ENCODE assay signal across 23 cellular contexts in genomic region chr17:2916362-2916928, GRCh38.
"Had no signal": no experiment of that assay in that cellular context is flagged by ENCODE, and none has a peak within 500 bp of the region (broad histone marks: within the 10 kb centered on the region; RNA-seq: fewer than 3 reads in every experiment).

No MANE protein-coding gene starts in this region.

- H3K4me3 ChIP-seq: dorsolateral prefrontal cortex, heart left ventricle, left lung, lung, pancreas, thoracic aorta, transverse colon had no signal

- FAIRE-seq: endometrium, frontal cortex, pancreas had no signal

- H3K27ac ChIP-seq: dorsolateral prefrontal cortex, heart left ventricle, left lung, pancreas, thoracic aorta, transverse colon had no signal

- H3K36me3 Mint-ChIP-seq: stimulated activated naive B cell treated with anti-CD40 and anti-IgM and Interleukin-4, amounts not matched to agents 10 μg/mL and 1 μg/mL and 100 μg/mL, for 72 hours had no signal

- H3K27me3 Mint-ChIP-seq: central memory CD8-positive, alpha-beta T cell; naive B cell; progenitor cell of endocrine pancreas; stimulated activated naive B cell treated with anti-CD40 and anti-IgM and Interleukin-4, amounts not matched to agents 10 μg/mL and 1 μg/mL and 100 μg/mL, for 72 hours; stimulated activated naive CD8-positive, alpha-beta T cell treated with anti-CD3 and anti-CD28 coated beads, Interleukin-15, amount 100 ng/mL, for 72 hours had no signal

- H3K36me3 ChIP-seq: heart left ventricle, left lung, pancreas, thoracic aorta, transverse colon had no signal

- H3K4me1 ChIP-seq: left lung, pancreas, transverse colon had no signal

- H3K4me3 Mint-ChIP-seq: central memory CD8-positive, alpha-beta T cell; neural crest cell; stimulated activated naive B cell treated with anti-CD40 and anti-IgM and Interleukin-4, amounts not matched to agents 10 μg/mL and 1 μg/mL and 100 μg/mL, for 72 hours; stimulated activated naive CD8-positive, alpha-beta T cell treated with anti-CD3 and anti-CD28 coated beads, Interleukin-15, amount 100 ng/mL, for 72 hours had no signal

- H3K4me1 Mint-ChIP-seq: neural crest cell; stimulated activated naive CD8-positive, alpha-beta T cell treated with anti-CD3 and anti-CD28 coated beads, Interleukin-15, amount 100 ng/mL, for 72 hours had no signal

- DNase-seq: cortex of kidney; dorsolateral prefrontal cortex; effector memory CD4-positive, alpha-beta T cell; heart left ventricle; islet precursor cell; left lung; mesendoderm; naive B cell; pancreas; stimulated activated CD4-positive, alpha-beta T cell treated with anti-CD3 and anti-CD28 coated beads, Interleukin-2, amount 100 ng/mL, for 24 hours; stimulated activated CD4-positive, alpha-beta T cell treated with anti-CD3 and anti-CD28 coated beads, Interleukin-4, amount 100 ng/mL, for 4 hours; stimulated activated naive B cell treated with anti-CD40 and anti-IgM and Interleukin-4, amounts not matched to agents 10 μg/mL and 1 μg/mL and 100 μg/mL, for 72 hours; stimulated activated naive CD8-positive, alpha-beta T cell treated with anti-CD3 and anti-CD28 coated beads, Interleukin-15, amount 100 ng/mL, for 72 hours; transverse colon had no signal

- H3K9me3 Mint-ChIP-seq: central memory CD8-positive, alpha-beta T cell; naive B cell; neural crest cell; stimulated activated naive B cell treated with anti-CD40 and anti-IgM and Interleukin-4, amounts not matched to agents 10 μg/mL and 1 μg/mL and 100 μg/mL, for 72 hours; stimulated activated naive CD8-positive, alpha-beta T cell treated with anti-CD3 and anti-CD28 coated beads, Interleukin-15, amount 100 ng/mL, for 72 hours had no signal

- H3K27ac Mint-ChIP-seq: stimulated activated naive B cell treated with anti-CD40 and anti-IgM and Interleukin-4, amounts not matched to agents 10 μg/mL and 1 μg/mL and 100 μg/mL, for 72 hours; stimulated activated naive CD8-positive, alpha-beta T cell treated with anti-CD3 and anti-CD28 coated beads, Interleukin-15, amount 100 ng/mL, for 72 hours had no signal

- H3K9me3 ChIP-seq: heart left ventricle, left lung, pancreas, thoracic aorta, transverse colon had no signal

- H3K27me3 ChIP-seq: dorsolateral prefrontal cortex, heart left ventricle, left lung, pancreas, transverse colon had no signal

- ATAC-seq: esophagus mucosa; left lung; sciatic nerve; stimulated activated naive B cell treated with anti-CD40 and anti-IgM and Interleukin-4, amounts not matched to agents 10 μg/mL and 1 μg/mL and 100 μg/mL, for 72 hours; stimulated activated naive CD8-positive, alpha-beta T cell treated with anti-CD3 and anti-CD28 coated beads, Interleukin-15, amount 100 ng/mL, for 72 hours had no signal
